15 cellular contexts compared by ENCODE assay signal in the genomic region with DNA sequence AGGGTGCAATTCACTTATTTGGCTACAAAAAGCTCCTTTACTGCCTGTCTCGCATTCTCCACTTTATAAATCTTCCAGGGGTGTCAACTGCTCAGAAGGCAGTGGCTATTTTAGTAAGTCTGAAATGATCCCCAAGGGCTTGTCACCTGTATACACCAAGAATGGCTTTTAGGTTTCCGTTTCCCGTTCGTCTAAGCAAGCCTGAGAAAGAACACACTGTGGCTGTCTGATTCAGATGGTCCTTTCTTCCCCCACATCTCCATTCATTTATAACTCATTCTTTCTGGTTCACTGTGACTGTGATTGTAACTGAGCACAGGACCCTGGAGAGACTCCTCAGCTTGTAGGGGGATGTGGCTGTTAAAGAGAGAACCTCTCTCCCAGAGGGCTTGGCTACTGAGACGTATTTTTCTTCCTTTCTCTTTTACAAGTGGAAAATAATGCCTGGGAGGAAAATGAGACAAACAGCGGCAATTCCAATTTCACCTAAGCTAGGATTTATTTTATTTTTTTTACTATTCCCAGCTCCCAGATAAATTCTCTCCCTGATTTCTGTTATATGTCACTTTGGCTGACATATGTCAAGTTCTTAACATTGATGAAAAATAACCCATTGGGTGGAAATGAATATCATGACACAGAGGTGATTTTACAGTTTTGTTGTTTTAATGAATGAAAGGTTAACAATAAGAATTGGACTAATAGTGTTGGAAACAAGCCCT.
DNase-seq lines count a peak whose midpoint lies in the region; ATAC-seq lines count a peak whose summit lies in the region.
"Had no signal": no experiment of that assay in that cellular context is flagged by ENCODE, and none has a peak within 500 bp of the region (broad histone marks: within the 10 kb centered on the region; RNA-seq: fewer than 3 reads in every experiment).

No MANE protein-coding gene starts in this region.

- POLR2A ChIA-PET in naive thymus-derived CD8-positive, alpha-beta T cell (lab: Charles Lee) = interaction anchor here (1.1 kb wide), 1 partner anchor 12 kb away, joined by 3 read pairs; no protein-coding TSS in a partner anchor

- DNase-seq in activated CD4-positive, CD25-positive, alpha-beta regulatory T cell (lab: John Stamatoyannopoulos, UW) = no peak
- no peak for DNase-seq in naive thymus-derived CD8-positive, alpha-beta T cell
- DNase-seq in NCI-H526 treated with DMSO at 0.1 percent for 48 hours (lab: John Stamatoyannopoulos, UW) (no peak), HT-29 (ENCODE audit: low spot score) (no peak)
- DNase-seq: 8988T; GM23248; head of caudate nucleus; mesenchymal stem cell; NCI-H2081; SHP77 treated with DMSO at 0.1 percent for 48 hours; stimulated activated CD8-positive, alpha-beta memory T cell treated with anti-CD3 and anti-CD28 coated beads, Interleukin-4, amount 100 ng/mL, for 48 hours had no signal

- peaks cover 0 to 6% (median 0%) of the 10 kb centered on the region in 3 donors for H3K9me3 Mint-ChIP-seq in IgD-negative memory B cell
- peaks cover 0 to 7% (median 0%) of the 10 kb centered on the region in 9 donors for H3K9me3 Mint-ChIP-seq in naive thymus-derived CD8-positive, alpha-beta T cell

- peaks cover 2% of the 10 kb centered on the region for H3K27me3 Mint-ChIP-seq in IgD-negative memory B cell
- H3K27me3 Mint-ChIP-seq in naive thymus-derived CD8-positive, alpha-beta T cell = no peaks in the 10 kb centered on the region

- peak overlapping the region; percentile 85 to 97 (median 88) for H3K27ac Mint-ChIP-seq in IgD-negative memory B cell
- peak overlapping the region in 7 of 10 donors; percentile 41 to 80 (median 74) for H3K27ac Mint-ChIP-seq in naive thymus-derived CD8-positive, alpha-beta T cell

- H3K4me1 Mint-ChIP-seq in IgD-negative memory B cell = peaks cover 41 to 57% (median 54%) of the 10 kb centered on the region in 3 donors
- peaks cover 11 to 59% (median 34%) of the 10 kb centered on the region in 4 donors for H3K4me1 Mint-ChIP-seq in naive thymus-derived CD8-positive, alpha-beta T cell

- H3K4me3 Mint-ChIP-seq in IgD-negative memory B cell = peak overlapping the region in 3 of 4 donors; percentile 68 to 85 (median 70)
- peak overlapping the region in 1 of 10 donors; percentile 12 for H3K4me3 Mint-ChIP-seq in naive thymus-derived CD8-positive, alpha-beta T cell

- peaks cover 2% of the 10 kb centered on the region for H3K36me3 Mint-ChIP-seq in IgD-negative memory B cell
- H3K36me3 Mint-ChIP-seq in naive thymus-derived CD8-positive, alpha-beta T cell = peaks cover 0 to 2% (median 0%) of the 10 kb centered on the region in 3 donors

- ATAC-seq in activated CD4-positive, CD25-positive, alpha-beta regulatory T cell treated with anti-CD3 and anti-CD28 coated beads, Interleukin-2, amount 50 U/mL, for 24 hours = peak; percentile 30 to 51
- ATAC-seq in GM21367 (IDR thresholded peaks at IDR 0.05; ENCODE audit: unreplicated experiment) (peak; percentile 29), HG03280 (IDR thresholded peaks at IDR 0.05; ENCODE audit: unreplicated experiment) (no peak)
- ATAC-seq in naive thymus-derived CD8-positive, alpha-beta T cell = no peak

Comparison
In these comparisons a context has a peak if more than half of its experiments do, and no peak if none do; other contexts are left out.
1. ATAC-seq: peak in activated CD4-positive, CD25-positive, alpha-beta regulatory T cell treated with anti-CD3 and anti-CD28 coated beads, Interleukin-2, amount 50 U/mL, for 24 hours (2 of 2) and GM21367 (single experiment); none in naive thymus-derived CD8-positive, alpha-beta T cell (0 of 2) and HG03280 (single experiment).